ENCODE assay signal across 13 cellular contexts in the genomic region with DNA sequence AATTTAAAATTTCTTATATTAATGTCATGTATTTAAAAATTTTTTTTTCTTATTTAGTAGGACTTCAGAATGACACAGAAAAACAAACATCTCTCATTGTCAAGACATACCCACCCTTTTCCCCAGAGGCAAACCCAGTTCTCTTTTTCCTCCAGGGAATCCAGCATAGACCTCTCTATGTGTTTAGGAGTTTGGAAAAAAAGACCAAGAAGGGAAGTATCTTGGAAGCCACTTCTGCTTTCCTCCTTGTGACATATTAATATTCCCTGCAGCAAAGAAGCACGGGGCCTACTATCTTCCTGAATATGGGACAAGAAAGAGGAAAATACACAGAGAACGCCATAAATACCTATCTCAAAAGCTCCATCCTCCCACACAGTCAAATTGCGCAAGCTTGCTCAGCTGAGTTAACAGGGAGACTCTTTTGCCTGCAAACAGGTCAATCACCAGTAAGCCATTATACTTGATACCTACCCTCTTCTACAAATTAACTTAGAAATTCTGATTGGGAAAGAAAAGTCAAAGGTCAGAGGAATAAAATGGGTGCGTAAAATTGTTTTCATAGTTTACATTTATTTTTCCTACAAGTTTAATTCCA. TPM values are rescaled to one million over a fixed set of nuclear protein-coding genes. Genes with fewer than 3 reads are reported as not detected.
DNase-seq lines count a peak whose midpoint lies in the region; ATAC-seq and TF ChIP-seq lines count a peak whose summit lies in the region.
"Had no signal": no experiment of that assay in that cellular context is flagged by ENCODE, and none has a peak within 500 bp of the region (broad histone marks: within the 10 kb centered on the region; RNA-seq: fewer than 3 reads in every experiment).

No MANE protein-coding gene starts in this region.

- ATAC-seq in aorta (ENCODE audit: low FRiP score): no peak

- H3K9me3 ChIP-seq in mesenchymal stem cell (ENCODE audit: control insufficient read depth, low read length): no peaks in the 10 kb centered on the region
- no peaks in the 10 kb centered on the region for H3K9me3 ChIP-seq in aorta (ENCODE audit: control insufficient read depth, low read length)
- H3K9me3 ChIP-seq: neutrophil had no signal

- no peak overlapping the region for H3K18ac ChIP-seq in mesenchymal stem cell (ENCODE audit: low read depth in 1 of 2, low read length in 2 of 2)

- H3K23ac ChIP-seq in mesenchymal stem cell (ENCODE audit: low read length in 2 of 2): no peak overlapping the region

- no peak overlapping the region for H3K27ac ChIP-seq in ACC112 (ENCODE audit: low read depth, low read length)
- H3K27ac ChIP-seq in mesenchymal stem cell (ENCODE audit: low read length, poor library complexity, severe bottlenecking): no peak overlapping the region
- H3K27ac ChIP-seq in aorta (ENCODE audit: low read depth in 1 of 2, low read length in 2 of 2): no peak overlapping the region
- H3K27ac ChIP-seq: neutrophil had no signal

- H3K9ac ChIP-seq in mesenchymal stem cell (ENCODE audit: low read length): no peak overlapping the region

- no peak overlapping the region for H2BK15ac ChIP-seq in mesenchymal stem cell (ENCODE audit: low read depth, poor library complexity, severe bottlenecking)

- H2BK12ac ChIP-seq in mesenchymal stem cell (ENCODE audit: low read length in 2 of 2): no peak overlapping the region

- WGBS in mesenchymal stem cell: 66% methylated on average over 3 of the region's 4 CpGs
- WGBS in aorta, 2 donors: 91 to 92% methylated on average over 4 of the region's 4 CpGs

- no peak for TF ChIP-seq CTCF in cardiac fibroblast (IDR thresholded peaks at IDR 0.05; ENCODE audit: low read depth, low read length)

- H3K4ac ChIP-seq in mesenchymal stem cell (ENCODE audit: low read depth in 1 of 2, low read length in 2 of 2): no peak overlapping the region

- H3K4me3 ChIP-seq in ACC112 (ENCODE audit: low read depth, low read length): no peak overlapping the region
- H3K4me3 ChIP-seq in cardiac fibroblast (replicated peaks in 1 of 2; ENCODE audit: low read depth in 2 of 2, low read length in 2 of 2): no peak overlapping the region
- H3K4me3 ChIP-seq in mesenchymal stem cell (ENCODE audit: insufficient read depth in 1 of 2, low read depth in 1 of 2, low read length in 2 of 2): no peak overlapping the region
- H3K4me3 ChIP-seq in aorta (ENCODE audit: low read length in 2 of 2): no peak overlapping the region

- peak; percentile 13 for DNase-seq in KBM-7
- peak; percentile 57 to 76 for DNase-seq in cardiac fibroblast (ENCODE audit: low read depth in 2 of 2)
- DNase-seq in mesenchymal stem cell: peak; percentile 35
- no peak for DNase-seq in aorta
- DNase-seq in NCI-H526 treated with DMSO at 0.1 percent for 48 hours (lab: John Stamatoyannopoulos, UW): no peak
- no peak for DNase-seq in RPMI8226
- DNase-seq in NCI-H1436 treated with DMSO at 0.1 percent for 48 hours (lab: John Stamatoyannopoulos, UW): no peak
- DNase-seq: activated effector memory CD4-positive, alpha-beta T cell treated with anti-CD3 and anti-CD28 coated beads, Interleukin-2, amount 50 U/mL, for 16 hours; DMS153; NCI-H1417; NCI-H69 had no signal

- H2BK120ac ChIP-seq in mesenchymal stem cell (ENCODE audit: low read depth, low read length): no peak overlapping the region

- in situ Hi-C loops in KBM-7 (cut with MboI; ENCODE audit: low pct_unique_long_range_greater_than_20kb, low sequenced_read_pairs): no loop called here

- H2BK5ac ChIP-seq in mesenchymal stem cell (ENCODE audit: low read depth, low read length, poor library complexity, severe bottlenecking): no peak overlapping the region

- no peak overlapping the region for H3K14ac ChIP-seq in mesenchymal stem cell (ENCODE audit: low read length in 2 of 2)

- H3K4me1 ChIP-seq in ACC112 (ENCODE audit: control insufficient read depth, insufficient read depth, low read length, unreplicated experiment) (no peaks in the 10 kb centered on the region), mesenchymal stem cell (ENCODE audit: control insufficient read depth, insufficient read depth, low read depth, low read length) (no peaks in the 10 kb centered on the region), aorta (ENCODE audit: control insufficient read depth in 1 of 2, insufficient read depth in 2 of 2, low read length in 2 of 2) (no peaks in the 10 kb centered on the region)

- no peak overlapping the region for H3K4me2 ChIP-seq in mesenchymal stem cell (ENCODE audit: low read length, poor library complexity, severe bottlenecking)

- no peaks in the 10 kb centered on the region for H3K79me1 ChIP-seq in mesenchymal stem cell (replicated peaks; ENCODE audit: low read length, poor library complexity, severe bottlenecking)

- H3K36me3 ChIP-seq in ACC112 (ENCODE audit: insufficient read depth, low read length) (no peaks in the 10 kb centered on the region), mesenchymal stem cell (ENCODE audit: control insufficient read depth in 1 of 2, insufficient read depth in 2 of 2, low read depth in 1 of 2, low read length in 2 of 2) (no peaks in the 10 kb centered on the region), aorta (ENCODE audit: control insufficient read depth in 1 of 2, insufficient read depth in 2 of 2, low read length in 1 of 2) (no peaks in the 10 kb centered on the region)
- H3K36me3 ChIP-seq: neutrophil had no signal

- H3K27me3 ChIP-seq in ACC112 (ENCODE audit: insufficient read depth, low read length): no peaks in the 10 kb centered on the region
- H3K27me3 ChIP-seq in mesenchymal stem cell (ENCODE audit: control insufficient read depth in 1 of 2, insufficient read depth in 1 of 2, low read length in 2 of 2): no peaks in the 10 kb centered on the region
- H3K27me3 ChIP-seq in aorta (ENCODE audit: control insufficient read depth in 1 of 2, insufficient read depth in 2 of 2, low read length in 1 of 2): no peaks in the 10 kb centered on the region

- H3K79me2 ChIP-seq in ACC112 (ENCODE audit: control insufficient read depth, insufficient read depth, low read length, unreplicated experiment): no peaks in the 10 kb centered on the region

- peak overlapping the region; percentile 46 for H2AFZ ChIP-seq in ACC112 (ENCODE audit: low read length, unreplicated experiment)
- no peak overlapping the region for H2AFZ ChIP-seq in mesenchymal stem cell (ENCODE audit: low read depth, low read length)

- no peak overlapping the region for H4K8ac ChIP-seq in mesenchymal stem cell (ENCODE audit: low read length)

- no peak overlapping the region for H4K91ac ChIP-seq in mesenchymal stem cell (ENCODE audit: low read length)

- H2AK5ac ChIP-seq in mesenchymal stem cell (ENCODE audit: low read length, severe bottlenecking): no peak overlapping the region

- intact Hi-C loops in aorta (cut with DNase I): no loop called here

RNA-seq across cellular contexts. Expression of gene RAPH1, which starts 16.7 kb away (rescaled TPM):
- polyA plus RNA-seq in mesenchymal stem cell (2013, experiment 1 of 2): 14.9 TPM
- 13.5 TPM for polyA plus RNA-seq in mesenchymal stem cell (2013, experiment 2 of 2)
- 10 to 100 TPM; 62.0 to 74.2 TPM for total RNA-seq in aorta
- polyA plus RNA-seq in aorta: 1 to 10 TPM; 3.7 to 6.4 TPM

Comparison
In these comparisons a context has a peak if more than half of its experiments do, and no peak if none do; other contexts are left out.
1. DNase-seq: peak in KBM-7 (single experiment), cardiac fibroblast (2 of 2) and mesenchymal stem cell (single experiment); none in aorta (0 of 2), NCI-H526 treated with DMSO at 0.1 percent for 48 hours (single experiment), RPMI8226 (single experiment) and NCI-H1436 treated with DMSO at 0.1 percent for 48 hours (single experiment).